Comparison of ENCODE assay signal across 9 cellular contexts in genomic region chr1:244273262-244273844, GRCh38.
A peak's percentile ranks its signal among the peaks of the same experiment; 100 is the strongest.
DNase-seq lines count a peak whose midpoint lies in the region.
"Had no signal": no experiment of that assay in that cellular context is flagged by ENCODE, and none has a peak within 500 bp of the region (broad histone marks: within the 10 kb centered on the region; RNA-seq: fewer than 3 reads in every experiment).

No MANE protein-coding gene starts in this region.

- H3K9ac ChIP-seq in muscle layer of colon (ENCODE audit: low read length): peak overlapping the region; percentile 3

- peak overlapping the region; percentile 91 for H3K27ac ChIP-seq in ACC112 (ENCODE audit: low read depth, low read length)
- H3K27ac ChIP-seq in caudate nucleus (ENCODE audit: low read depth, low read length): peak overlapping the region; percentile 89
- peak overlapping the region; percentile 51 for H3K27ac ChIP-seq in muscle layer of colon (ENCODE audit: low read depth, low read length)

- no peaks in the 10 kb centered on the region for H3K79me2 ChIP-seq in ACC112 (ENCODE audit: control insufficient read depth, insufficient read depth, low read length, unreplicated experiment)

- no peaks in the 10 kb centered on the region for H3K36me3 ChIP-seq in ACC112 (ENCODE audit: insufficient read depth, low read length)
- no peaks in the 10 kb centered on the region for H3K36me3 ChIP-seq in MG63
- no peaks in the 10 kb centered on the region for H3K36me3 ChIP-seq in muscle layer of colon (ENCODE audit: insufficient read depth, low read length)

- peaks cover 20% of the 10 kb centered on the region for H3K4me1 ChIP-seq in ACC112 (ENCODE audit: control insufficient read depth, insufficient read depth, low read length, unreplicated experiment)
- H3K4me1 ChIP-seq in muscle layer of colon (ENCODE audit: insufficient read depth, low read length): peaks cover 17% of the 10 kb centered on the region
- H3K4me1 ChIP-seq: Caco-2 had no signal

- H3K4me3 ChIP-seq in ACC112 (ENCODE audit: low read depth, low read length) (peak overlapping the region; percentile 70), MG63 (peak overlapping the region; percentile 10), muscle layer of colon (ENCODE audit: low read depth in 1 of 2, low read length in 2 of 2) (no peak overlapping the region)

- no peaks in the 10 kb centered on the region for H3K27me3 ChIP-seq in ACC112 (ENCODE audit: insufficient read depth, low read length)
- H3K27me3 ChIP-seq in MG63: no peaks in the 10 kb centered on the region
- H3K27me3 ChIP-seq in muscle layer of colon (ENCODE audit: control insufficient read depth in 1 of 2, insufficient read depth in 2 of 2, low read length in 2 of 2): no peaks in the 10 kb centered on the region

- peak overlapping the region; percentile 77 for H2AFZ ChIP-seq in ACC112 (ENCODE audit: low read length, unreplicated experiment)

- H3K9me3 ChIP-seq in MG63 (0 out of 2 replicates have a peak, but pooled peaks cover 3% of the 10 kb centered on the region), muscle layer of colon (ENCODE audit: low read length) (no peaks in the 10 kb centered on the region)
- H3K9me3 ChIP-seq: Caco-2 had no signal

- DNase-seq in MG63: no peak
- DNase-seq in caudate nucleus (lab: John Stamatoyannopoulos, UW): no peak
- no peak for DNase-seq in stimulated activated naive CD4-positive, alpha-beta T cell (lab: John Stamatoyannopoulos, UW)
- DNase-seq in NK-92 (lab: John Stamatoyannopoulos, UW; ENCODE audit: unreplicated experiment): no peak
- DNase-seq in stimulated activated CD4-positive, alpha-beta T cell treated with anti-CD3 and anti-CD28 coated beads, Interleukin-4, amount 100 ng/mL, for 1 hour: no peak
- DNase-seq in NCI-H510A treated with DMSO at 0.1 percent for 48 hours (lab: John Stamatoyannopoulos, UW): no peak

Comparison
In these comparisons a context has a peak if more than half of its experiments do, and no peak if none do; other contexts are left out.
1. H3K4me3 ChIP-seq: peak in ACC112 (single experiment) and MG63 (single experiment); none in muscle layer of colon (0 of 2).
2. Peak in every context shown above with its lines, with median percentiles within 50 percentile points of each other: H3K27ac ChIP-seq.